ENCODE assay signal across 8 cellular contexts in the genomic region with DNA sequence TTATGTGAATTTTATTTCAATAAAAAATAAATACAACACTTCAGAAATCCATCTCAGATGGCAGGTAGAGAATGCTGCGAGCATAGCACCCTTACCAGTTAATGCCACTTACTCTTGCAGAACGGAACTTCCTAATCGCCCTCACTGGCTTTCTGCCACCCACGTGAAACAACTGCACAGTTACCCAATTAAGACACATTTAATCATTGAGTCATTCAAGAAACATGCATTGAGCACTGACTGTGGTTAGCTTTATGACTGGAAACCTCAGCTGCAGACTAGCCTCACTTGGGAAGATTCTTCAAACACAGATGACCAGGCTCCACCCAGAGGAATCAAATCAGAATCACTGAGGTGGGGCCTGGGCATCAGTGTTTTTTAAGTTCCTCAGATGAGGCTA. TPM values are rescaled to one million over a fixed set of nuclear protein-coding genes. Genes with fewer than 3 reads are reported as not detected.
A peak's percentile ranks its signal among the peaks of the same experiment; 100 is the strongest.
DNase-seq lines count a peak whose midpoint lies in the region; ATAC-seq, FAIRE-seq and TF ChIP-seq lines count a peak whose summit lies in the region.

No MANE protein-coding gene starts in this region.

- no peak overlapping the region for H2AFZ ChIP-seq in IMR-90 (replicated peaks; ENCODE audit: low read length, poor library complexity)

- TF ChIP-seq POLR2A in IMR-90 (IDR thresholded peaks at IDR 0.05; ENCODE audit: low read depth, low read length), result no peak
- no peak for TF ChIP-seq POLR2A in vagina (IDR thresholded peaks at IDR 0.05)
- TF ChIP-seq POLR2A in GM12891 (IDR thresholded peaks at IDR 0.05; ENCODE audit: low read depth, low read length), result no peak

- intact Hi-C loops in Right ventricle myocardium inferior (cut with DNase I) (no loop called here), cardiac septum (cut with DNase I) (no loop called here), IMR-90 (cut with micrococcal nuclease) (loop anchor here (2.0 kb wide), 1 partner anchor 70 kb away; no protein-coding TSS in a partner anchor), vagina (cut with DNase I) (no loop called here)

- no peaks in the 10 kb centered on the region; a peak in 1 of 4 replicates for H3K79me1 ChIP-seq in IMR-90 (ENCODE audit: low read depth in 1 of 2, low read length in 2 of 2)

- no peak for FAIRE-seq in GM12891 (lab: Jason Lieb, UNC)

- no peak overlapping the region for H3K4me3 Mint-ChIP-seq in activated naive CD8-positive, alpha-beta T cell treated with anti-CD3 and anti-CD28 coated beads for 36 hours

- 0 out of 2 replicates have a peak overlapping the region, but pooled peaks have one; percentile 33 for H3K14ac ChIP-seq in IMR-90 (replicated peaks; ENCODE audit: low read depth, low read length)

- H4K20me1 ChIP-seq in IMR-90 (ENCODE audit: insufficient read depth, low read length), result no peaks in the 10 kb centered on the region

- peak overlapping the region; percentile 47 for H3K27ac Mint-ChIP-seq in activated naive CD8-positive, alpha-beta T cell treated with anti-CD3 and anti-CD28 coated beads for 36 hours

- H3K56ac ChIP-seq in IMR-90 (ENCODE audit: extremely low read depth, insufficient read depth, low read length), result peak overlapping the region; percentile 72; the same call in 1 of the 2 replicates

- peak overlapping the region; percentile 83 for H3K4ac ChIP-seq in IMR-90 (ENCODE audit: low read depth, low read length)

- peak overlapping the region; percentile 88 for H2BK120ac ChIP-seq in IMR-90 (ENCODE audit: low read depth, low read length)

- H3K36me3 Mint-ChIP-seq in activated naive CD8-positive, alpha-beta T cell treated with anti-CD3 and anti-CD28 coated beads for 36 hours, result no peaks in the 10 kb centered on the region

- WGBS in IMR-90 (ENCODE audit: extremely low coverage in 2 of 2, insufficient read length in 1 of 2), 2 experiments, result no CpG with 5 or more reads among the region's 4 CpGs
- WGBS in lung, 2 donors, result 24 to 26% methylated on average over 4 of the region's 4 CpGs

- ATAC-seq in Right ventricle myocardium inferior (peak; percentile 59), IMR-90 (ENCODE audit: low read depth) (peak; percentile 96), lung (ENCODE audit: insufficient read depth, low FRiP score) (peak; percentile 87)

- H2BK15ac ChIP-seq in IMR-90 (ENCODE audit: low read depth, low read length), result peak overlapping the region; percentile 18; the same call in 1 of the 3 replicates

- POLR2A ChIA-PET in IMR-90 (lab: Charles Lee; ENCODE audit: unreplicated experiment), result no interaction called here

- peak overlapping the region; percentile 39; the same call in 1 of the 2 replicates for H3K27ac ChIP-seq in IMR-90 (ENCODE audit: insufficient read depth, low read length)
- H3K27ac ChIP-seq in lung (ENCODE audit: low read depth in 1 of 2, low read length in 1 of 2), result peak overlapping the region in 1 of 2 donors; percentile 51
- H3K27ac ChIP-seq in vagina, result no peak overlapping the region

- TF ChIP-seq RAD21 in IMR-90 (IDR thresholded peaks at IDR 0.05; ENCODE audit: low read length), result no peak

- peak overlapping the region; percentile 83 for H4K91ac ChIP-seq in IMR-90 (ENCODE audit: insufficient read depth, low read depth, low read length)

- peak overlapping the region; percentile 14; the same call in 1 of the 2 replicates for H3K4me2 ChIP-seq in IMR-90 (ENCODE audit: low read depth, low read length)

- peaks cover 16% of the 10 kb centered on the region for H3K27me3 Mint-ChIP-seq in activated naive CD8-positive, alpha-beta T cell treated with anti-CD3 and anti-CD28 coated beads for 36 hours

- BruUV-seq in IMR-90 (replicated peaks; lab: Mats Ljungman, UMichigan), result no TSS peak

- no peak overlapping the region for H4K5ac ChIP-seq in IMR-90 (ENCODE audit: low read depth, low read length)

- CTCF ChIA-PET in IMR-90 (lab: Yijun Ruan, JAX), result interaction anchor here (0.7 to 3.4 kb wide), 2 partner anchors 14 to 140 kb away, joined by 3 to 13 read pairs; no protein-coding TSS in a partner anchor

- H3K27me3 ChIP-seq in IMR-90 (ENCODE audit: control insufficient read depth, insufficient read depth, low read length), result no peaks in the 10 kb centered on the region
- H3K27me3 ChIP-seq in lung (ENCODE audit: control insufficient read depth, insufficient read depth), result no peaks in the 10 kb centered on the region
- no peaks in the 10 kb centered on the region for H3K27me3 ChIP-seq in vagina

- DNase-seq in Right ventricle myocardium inferior (ENCODE audit: missing footprints), result peak; percentile 70
- DNase-seq in cardiac septum (ENCODE audit: low spot score), result no peak
- peak; percentile 99 for DNase-seq in IMR-90
- DNase-seq in activated naive CD8-positive, alpha-beta T cell treated with anti-CD3 and anti-CD28 coated beads for 36 hours, result peak; percentile 50
- peak; percentile 73 for DNase-seq in lung (ENCODE audit: low spot score)
- DNase-seq in vagina (ENCODE audit: extremely low spot score in 2 of 2), result no peak
- no peak for DNase-seq in NCI-H2029 (lab: John Stamatoyannopoulos, UW)
- no peak for DNase-seq in GM12891 (ENCODE audit: insufficient read length, low spot score)

- peak overlapping the region in 1 of 2 experiments; percentile 68; a peak in 1 of 4 replicates for H4K8ac ChIP-seq in IMR-90 (ENCODE audit: low read depth in 2 of 2, low read length in 2 of 2)

- peaks cover 10% of the 10 kb centered on the region for H3K9me1 ChIP-seq in IMR-90 (ENCODE audit: insufficient read depth, low read length)

- TF ChIP-seq CTCF in IMR-90 (conservative IDR thresholded peaks at IDR 0.05; ENCODE audit: low read depth, low read length), result no peak
- TF ChIP-seq CTCF in lung (IDR thresholded peaks at IDR 0.05; ENCODE audit: control extremely low read depth, extremely low read depth), result no peak
- TF ChIP-seq CTCF in vagina (IDR thresholded peaks at IDR 0.05), result no peak

- H3K23ac ChIP-seq in IMR-90 (ENCODE audit: low read depth, low read length), result no peak overlapping the region

- H3K36me3 ChIP-seq in IMR-90 (ENCODE audit: control insufficient read depth, insufficient read depth, low read length) (no peaks in the 10 kb centered on the region), lung (ENCODE audit: control insufficient read depth in 2 of 2, insufficient read depth in 2 of 2, low read length in 2 of 2) (no peaks in the 10 kb centered on the region), vagina (no peaks in the 10 kb centered on the region)

- H3K9me3 ChIP-seq in IMR-90 (ENCODE audit: control insufficient read depth, insufficient read depth, low read length) (no peaks in the 10 kb centered on the region), lung (ENCODE audit: control insufficient read depth in 2 of 2, insufficient read depth in 1 of 2, low read length in 1 of 2) (no peaks in the 10 kb centered on the region), vagina (no peaks in the 10 kb centered on the region)

- dilution Hi-C loops in IMR-90 (cut with HindIII; ENCODE audit: low sequenced_read_pairs, unreplicated experiment), result loop anchor here (25.0 kb wide), 1 partner anchor 94 kb away; no protein-coding TSS in a partner anchor

- H3K4me3 ChIP-seq in IMR-90 (ENCODE audit: insufficient read depth, low read depth, low read length) (no peak overlapping the region), lung (no peak overlapping the region), vagina (no peak overlapping the region)

- H2BK5ac ChIP-seq in IMR-90 (ENCODE audit: low read depth, low read length, poor library complexity, severe bottlenecking), result peak overlapping the region; percentile 82

- no peak overlapping the region for H2AK9ac ChIP-seq in IMR-90 (replicated peaks; ENCODE audit: low read depth, low read length, poor library complexity)

- H2BK20ac ChIP-seq in IMR-90 (ENCODE audit: low read depth, low read length), result peak overlapping the region; percentile 76; the same call in 1 of the 2 replicates

- H3K18ac ChIP-seq in IMR-90 (ENCODE audit: low read depth, low read length), result peak overlapping the region; percentile 22; the same call in 1 of the 2 replicates

- H3K4me1 Mint-ChIP-seq in activated naive CD8-positive, alpha-beta T cell treated with anti-CD3 and anti-CD28 coated beads for 36 hours, result peaks cover 12% of the 10 kb centered on the region

- H3K9ac ChIP-seq in IMR-90 (ENCODE audit: low read depth, low read length), result no peak overlapping the region

- H3K4me1 ChIP-seq in IMR-90 (ENCODE audit: control insufficient read depth, insufficient read depth, low read length) (peaks cover 8% of the 10 kb centered on the region), lung (ENCODE audit: control insufficient read depth in 2 of 2, insufficient read depth in 2 of 2, low read length in 2 of 2) (peaks cover 0 to 3% of the 10 kb centered on the region in 2 donors), vagina (peaks cover 6% of the 10 kb centered on the region)

- in situ Hi-C loops in IMR-90 (cut with MboI; ENCODE audit: low sequenced_read_pairs), result no loop called here

- no peaks in the 10 kb centered on the region for H3K9me3 Mint-ChIP-seq in activated naive CD8-positive, alpha-beta T cell treated with anti-CD3 and anti-CD28 coated beads for 36 hours

- peak overlapping the region; percentile 30; the same call in 1 of the 2 replicates for H2AK5ac ChIP-seq in IMR-90 (ENCODE audit: low read depth, low read length)

TF ChIP-seq in IMR-90, 13 proteins besides CTCF, POLR2A, EP300 and RAD21 (continues in another document):
- no peak for TF ChIP-seq NFE2L2 (IDR thresholded peaks at IDR 0.05; ENCODE audit: low read depth, low read length)

TF ChIP-seq in GM12891, 5 proteins besides CTCF, POLR2A, EP300 and RAD21 (continues in another document):
- TF ChIP-seq POLR2AphosphoS5 (IDR thresholded peaks at IDR 0.05; ENCODE audit: low read depth, low read length) (no peak), POU2F2 (IDR thresholded peaks at IDR 0.05; ENCODE audit: low read depth, low read length) (no peak)

RNA-seq across cellular contexts. Expression of gene MFGE8, which starts 5.6 kb away (rescaled TPM):
- total RNA-seq in Right ventricle myocardium inferior, result 321 TPM
- total RNA-seq in cardiac septum, result 1,071 TPM
- 201 and 232 TPM in 2 replicates for total RNA-seq in IMR-90 (2012; rRNA removed)
- 1,813 and 1,912 TPM in 2 replicates for polyA plus RNA-seq in IMR-90 (2012; rRNA removed)
- polyA plus RNA-seq in IMR-90 (2012; cell fraction: cytosol; rRNA removed), result 1,025 and 2,261 TPM in 2 replicates
- 2,334 and 3,578 TPM in 2 replicates for polyA plus RNA-seq in IMR-90 (2012; cell fraction: nucleus; rRNA removed; ENCODE audit: low replicate concordance)
- 10 to 100 TPM; 33.1 to 37.8 TPM for total RNA-seq in activated naive CD8-positive, alpha-beta T cell treated with anti-CD3 and anti-CD28 coated beads for 36 hours
- total RNA-seq in lung, result 100 to 1,000 TPM in 1 of 2 donors, 10 to 100 TPM in 1; 78.6 to 135 TPM
- polyA plus RNA-seq in lung, result 100 to 1,000 TPM in 1 of 2 donors, 10 to 100 TPM in 1; 84.7 to 107 TPM
- total RNA-seq in vagina, result 513 TPM
- 0.69 TPM for polyA plus RNA-seq in GM12891 (2012; ENCODE audit: low read depth, missing spikeins)

RNA-seq across cellular contexts. Expression of gene HAPLN3, which starts 23.4 kb away (rescaled TPM):
- total RNA-seq in Right ventricle myocardium inferior, result 1.1 TPM
- total RNA-seq in cardiac septum, result 9.8 TPM
- total RNA-seq in IMR-90 (2012; rRNA removed), result 4.4 and 5.9 TPM in 2 replicates
- polyA plus RNA-seq in IMR-90 (2012; rRNA removed), result 28.6 and 30.8 TPM in 2 replicates
- polyA plus RNA-seq in IMR-90 (2012; cell fraction: cytosol; rRNA removed), result 22.4 and 24.0 TPM in 2 replicates
- 247 and 404 TPM in 2 replicates for polyA plus RNA-seq in IMR-90 (2012; cell fraction: nucleus; rRNA removed; ENCODE audit: low replicate concordance)
- total RNA-seq in activated naive CD8-positive, alpha-beta T cell treated with anti-CD3 and anti-CD28 coated beads for 36 hours, result 10 to 100 TPM; 82.6 to 83.2 TPM
- total RNA-seq in lung, result 10 to 100 TPM in 1 of 2 donors, 1 to 10 TPM in 1; 5.7 to 15.5 TPM
- polyA plus RNA-seq in lung, result 10 to 100 TPM in 1 of 2 donors, 1 to 10 TPM in 1; 3.9 to 15.4 TPM
- 16.9 TPM for total RNA-seq in vagina
- 0.87 TPM for polyA plus RNA-seq in GM12891 (2012; ENCODE audit: low read depth, missing spikeins)

Comparison
In these comparisons a context has a peak if more than half of its experiments do, and no peak if none do; other contexts are left out.
1. DNase-seq: peak in Right ventricle myocardium inferior (single experiment), IMR-90 (single experiment), activated naive CD8-positive, alpha-beta T cell treated with anti-CD3 and anti-CD28 coated beads for 36 hours (single experiment) and lung (single experiment); none in cardiac septum (single experiment), vagina (0 of 2), NCI-H2029 (single experiment) and GM12891 (single experiment).
2. Peak in every context shown above with its lines, with median percentiles within 50 percentile points of each other: ATAC-seq.